Comparison of ENCODE assay signal across 8 cellular contexts in the genomic region with DNA sequence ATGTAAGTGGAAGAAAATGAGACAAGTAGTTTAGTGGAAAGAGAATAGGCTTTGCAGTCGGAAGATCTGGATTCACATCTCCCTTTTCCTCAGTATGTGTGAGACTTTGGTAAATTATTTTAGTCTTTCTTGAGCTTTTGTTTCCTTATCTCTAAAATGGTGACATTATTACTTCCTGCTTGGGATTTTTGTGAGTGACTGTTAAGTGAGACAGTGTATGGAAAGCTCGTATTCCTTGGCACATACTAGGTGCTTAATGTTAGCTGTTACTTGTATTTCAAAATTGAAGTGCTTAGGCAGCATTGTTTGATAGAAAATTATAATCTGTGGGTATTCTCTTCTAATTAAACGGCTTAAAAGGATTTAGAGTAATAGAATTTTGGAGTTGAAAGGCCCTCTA. TPM values are rescaled to one million over a fixed set of nuclear protein-coding genes. Genes with fewer than 3 reads are reported as not detected.
A peak's percentile ranks its signal among the peaks of the same experiment; 100 is the strongest.
DNase-seq lines count a peak whose midpoint lies in the region; ATAC-seq, FAIRE-seq and TF ChIP-seq lines count a peak whose summit lies in the region.

No MANE protein-coding gene starts in this region.

- WGBS in H1 (ENCODE audit: extremely low coverage in 1 of 2, insufficient coverage in 1 of 2, insufficient read length in 1 of 2, insufficient replicate concordance in 2 of 2, low coverage in 1 of 2, low lambda C conversion rate in 2 of 2, missing lambda C conversion rate in 1 of 2), 2 experiments = 83% methylated on average over 3 of the region's 3 CpGs; no CpG with 5 or more reads in 1 of the 2 experiments

- H3K27ac Mint-ChIP-seq in osteocyte (ENCODE audit: unreplicated experiment) = peak overlapping the region; percentile 1

- no peaks in the 10 kb centered on the region for H3K79me1 ChIP-seq in H1 (ENCODE audit: low read depth, low read length)

- no peak for TF ChIP-seq EP300 in H1 (IDR thresholded peaks at IDR 0.05; ENCODE audit: borderline replicate concordance in 1 of 2, low read depth in 2 of 2, low read length in 2 of 2)

- H3K4me3 ChIP-seq in DND-41 (ENCODE audit: low read depth in 1 of 2, low read length in 2 of 2) (peak overlapping the region; percentile 87; a peak in 3 of 4 replicates), OCI-LY1 (ENCODE audit: low read depth, low read length, poor library complexity, severe bottlenecking) (peak overlapping the region; percentile 87), H1 (ENCODE audit: extremely low read depth in 1 of 4, insufficient read depth in 2 of 4, low read depth in 3 of 4, low read length in 4 of 4) (peak overlapping the region in 2 of 4 experiments; percentile 69 to 88; a peak in 3 of 8 replicates)

- H3K4me2 ChIP-seq in DND-41 (ENCODE audit: insufficient read depth, low read length) (peak overlapping the region; percentile 72), OCI-LY1 (ENCODE audit: low read length) (peak overlapping the region; percentile 75), H1 (ENCODE audit: insufficient read depth in 1 of 2, low read depth in 2 of 2, low read length in 2 of 2) (peak overlapping the region; percentile 18 to 65; a peak in 3 of 4 replicates)

- CTCF ChIA-PET in H1 (lab: Charles Lee; ENCODE audit: partially characterized antibody) = interaction anchor here (1.0 to 4.6 kb wide), 3 partner anchors 34 to 110 kb away, joined by 4 to 19 read pairs (median 4); no protein-coding TSS in a partner anchor

- DNase-seq in DND-41 (no peak), H1 (ENCODE audit: low read depth in 1 of 2, low spot score in 2 of 2) (no peak), osteocyte (ENCODE audit: extremely low spot score, unreplicated experiment) (no peak), COR-L47 (lab: John Stamatoyannopoulos, UW) (no peak), NCI-H2196 treated with DMSO at 0.1 percent for 48 hours (lab: John Stamatoyannopoulos, UW; ENCODE audit: unreplicated experiment) (no peak)

- H4K5ac ChIP-seq in H1 (ENCODE audit: insufficient read length, low read depth, low read length) = no peak overlapping the region

- H3K36me3 ChIP-seq in DND-41 (ENCODE audit: insufficient read depth, low read length) (peaks cover 28% of the 10 kb centered on the region), OCI-LY1 (ENCODE audit: insufficient read depth, low read length) (peaks cover 39% of the 10 kb centered on the region), H1 (ENCODE audit: control insufficient read depth in 2 of 4, insufficient read depth in 4 of 4, low read length in 3 of 4) (peaks cover 0 to 3% (median 0%) of the 10 kb centered on the region in 4 experiments; a peak in 1 of 8 replicates)

- TF ChIP-seq POLR2A in H1 (IDR thresholded peaks at IDR 0.05; ENCODE audit: control extremely low read depth in 1 of 2, low read depth in 2 of 2, low read length in 2 of 2) = no peak

- no peak overlapping the region for H2AK5ac ChIP-seq in H1 (ENCODE audit: low read depth, low read length)

- POLR2A ChIA-PET in H1 (lab: Charles Lee; ENCODE audit: partially characterized antibody) = interaction anchor here (1.2 to 2.7 kb wide), 3 partner anchors 13 to 106 kb away, joined by 3 to 16 read pairs (median 4); partner anchors contain the start of gene PAIP2B

- TF ChIP-seq CTCF in DND-41 (IDR thresholded peaks at IDR 0.05; ENCODE audit: borderline replicate concordance, extremely low read depth, low read length, poor library complexity, severe bottlenecking) (no peak), OCI-LY1 (IDR thresholded peaks at IDR 0.05; ENCODE audit: low read length) (no peak), H1 (IDR thresholded peaks at IDR 0.05; ENCODE audit: control extremely low read depth in 1 of 3, insufficient read depth in 1 of 3, low read depth in 1 of 3, low read length in 3 of 3) (no peak), osteocyte (IDR thresholded peaks at IDR 0.05) (no peak)

- H3K9me2 ChIP-seq in OCI-LY1 (ENCODE audit: low read depth, low read length) = no peaks in the 10 kb centered on the region

- no peak overlapping the region for H4K8ac ChIP-seq in H1 (ENCODE audit: extremely low read depth, insufficient read depth, low read length)

- ATAC-seq in DND-41 (ENCODE audit: insufficient read depth, low read depth) = no peak
- no peak for ATAC-seq in HG03108 (IDR thresholded peaks at IDR 0.05; ENCODE audit: unreplicated experiment)
- no peak for ATAC-seq in HG03095 (IDR thresholded peaks at IDR 0.05; ENCODE audit: unreplicated experiment)

- H3K27me3 Mint-ChIP-seq in osteocyte (ENCODE audit: unreplicated experiment) = no peaks in the 10 kb centered on the region

- H3F3A ChIP-seq in OCI-LY1 (ENCODE audit: insufficient read depth, low read length) = no peaks in the 10 kb centered on the region

- no peak overlapping the region for H3K4ac ChIP-seq in H1 (replicated peaks; ENCODE audit: insufficient read length, low read depth, low read length)

- no peak overlapping the region for H3K18ac ChIP-seq in H1 (ENCODE audit: extremely low read depth, low read length)

- H3K4me1 ChIP-seq in DND-41 (ENCODE audit: insufficient read depth, low read length) (peaks cover 40% of the 10 kb centered on the region), OCI-LY1 (ENCODE audit: insufficient read depth, low read length, severe bottlenecking) (peaks cover 19% of the 10 kb centered on the region), H1 (replicated peaks in 1 of 4; ENCODE audit: control insufficient read depth in 3 of 4, insufficient read depth in 4 of 4, low read length in 3 of 4) (peaks cover 0 to 4% (median 0%) of the 10 kb centered on the region in 4 experiments; a peak in 1 of 7 replicates)

- peaks cover 22% of the 10 kb centered on the region for H3K36me3 Mint-ChIP-seq in osteocyte (ENCODE audit: unreplicated experiment)

- H4K20me1 ChIP-seq in DND-41 (ENCODE audit: insufficient read depth, low read length) = peaks cover 39% of the 10 kb centered on the region; the same call in 1 of the 2 replicates
- H4K20me1 ChIP-seq in OCI-LY1 (ENCODE audit: insufficient read depth, low read length) = no peaks in the 10 kb centered on the region
- H4K20me1 ChIP-seq in H1 (replicated peaks in 1 of 2; ENCODE audit: control insufficient read depth in 1 of 2, insufficient read depth in 2 of 2, low read length in 2 of 2) = peaks cover 8 to 15% of the 10 kb centered on the region in 2 experiments

- no peak overlapping the region for H3K23ac ChIP-seq in H1 (ENCODE audit: insufficient read length)

- H3K79me2 ChIP-seq in DND-41 (ENCODE audit: insufficient read depth, low read length) = peaks cover 71% of the 10 kb centered on the region
- peaks cover 67% of the 10 kb centered on the region for H3K79me2 ChIP-seq in OCI-LY1 (ENCODE audit: insufficient read depth, low read length)
- H3K79me2 ChIP-seq in H1 (ENCODE audit: control insufficient read depth in 1 of 2, insufficient read depth in 2 of 2, low read length in 2 of 2) = peaks cover 8 to 73% of the 10 kb centered on the region in 2 experiments

- peaks cover 7% of the 10 kb centered on the region; the same call in 1 of the 2 replicates for H3K23me2 ChIP-seq in H1 (ENCODE audit: low read depth, low read length)

- H3K9me3 ChIP-seq in DND-41 (ENCODE audit: insufficient read depth, low read length, severe bottlenecking) = no peaks in the 10 kb centered on the region
- no peaks in the 10 kb centered on the region for H3K9me3 ChIP-seq in OCI-LY1 (ENCODE audit: low read length)
- H3K9me3 ChIP-seq in H1 (ENCODE audit: insufficient read depth in 2 of 2, low read depth in 1 of 2, low read length in 1 of 2) = no peaks in the 10 kb centered on the region

- H3K27ac ChIP-seq in DND-41 (ENCODE audit: low read length) = peak overlapping the region; percentile 20; the same call in 1 of the 2 replicates
- H3K27ac ChIP-seq in OCI-LY1 (ENCODE audit: low read depth, low read length, poor library complexity, severe bottlenecking) = no peak overlapping the region
- H3K27ac ChIP-seq in H1 (ENCODE audit: low read depth, low read length) = no peak overlapping the region

- H4K91ac ChIP-seq in H1 (replicated peaks; ENCODE audit: insufficient read length, low read length) = no peak overlapping the region

- peak overlapping the region; percentile 100 for H3K4me3 Mint-ChIP-seq in osteocyte (ENCODE audit: unreplicated experiment)

- H2BK5ac ChIP-seq in H1 (ENCODE audit: low read depth, low read length) = no peak overlapping the region

- no peaks in the 10 kb centered on the region for H3K9me3 Mint-ChIP-seq in osteocyte (ENCODE audit: unreplicated experiment)

- H3K14ac ChIP-seq in H1 (ENCODE audit: insufficient read length) = no peak overlapping the region

- FAIRE-seq in H1 (lab: Jason Lieb, UNC) = no peak

- no peak overlapping the region for H2BK12ac ChIP-seq in H1 (ENCODE audit: low read depth, low read length)

- no peak overlapping the region for H2AFZ ChIP-seq in DND-41 (ENCODE audit: low read depth, low read length)
- no peak overlapping the region for H2AFZ ChIP-seq in OCI-LY1 (ENCODE audit: low read length)
- H2AFZ ChIP-seq in H1 (ENCODE audit: low read length) = no peak overlapping the region

- TF ChIP-seq RAD21 in H1 (IDR thresholded peaks at IDR 0.05 in 1 of 2, conservative IDR thresholded peaks at IDR 0.05 in 1 of 2; ENCODE audit: low read depth in 2 of 2, low read length in 2 of 2) = no peak

- H3K9ac ChIP-seq in DND-41 (ENCODE audit: low read depth, low read length) (peak overlapping the region; percentile 92), OCI-LY1 (ENCODE audit: low read length) (peak overlapping the region; percentile 85), H1 (replicated peaks in 1 of 4; ENCODE audit: extremely low read depth in 1 of 4, low read depth in 3 of 4, low read length in 3 of 4) (peak overlapping the region in 1 of 4 experiments; percentile 13; a peak in 1 of 7 replicates)

- H3K27me3 ChIP-seq in DND-41 (ENCODE audit: insufficient read depth, low read length, poor library complexity) (peaks cover 4% of the 10 kb centered on the region), OCI-LY1 (ENCODE audit: insufficient read depth, low read length) (no peaks in the 10 kb centered on the region), H1 (replicated peaks in 1 of 4; ENCODE audit: control insufficient read depth in 3 of 4, extremely low read depth in 1 of 4, insufficient read depth in 3 of 4, low read length in 3 of 4) (no peaks in the 10 kb centered on the region)

- H2BK120ac ChIP-seq in H1 (replicated peaks; ENCODE audit: low read depth, low read length) = no peak overlapping the region

- peaks cover 48% of the 10 kb centered on the region for H3K4me1 Mint-ChIP-seq in osteocyte (ENCODE audit: unreplicated experiment)

- H2BK20ac ChIP-seq in H1 (ENCODE audit: low read length) = no peak overlapping the region

- H3K56ac ChIP-seq in H1 (replicated peaks; ENCODE audit: insufficient read length, low read depth, low read length) = no peak overlapping the region

- H2BK15ac ChIP-seq in H1 (ENCODE audit: low read length) = no peak overlapping the region

RNA-seq across cellular contexts. Expression of gene ZNF638, which starts 2.0 kb away (rescaled TPM):
- 143 and 144 TPM in 2 replicates for total RNA-seq in H1 (2021; fragmentation: NEBNext Ultra II Directional; extraction: Animal tissue kit (Norgen Biotek cat#: 25700))
- 29.1 and 45.3 TPM in 2 replicates for polyA plus RNA-seq in H1 (2011; rRNA removed)
- 68.3 TPM for polyA plus RNA-seq in H1 (2011; cell fraction: cytosol; rRNA removed)
- polyA plus RNA-seq in H1 (2011; cell fraction: nucleus; rRNA removed) = 102 TPM
- polyA plus RNA-seq in H1 (2012, experiment 1 of 2) = 81.7 to 147 TPM (median 94.4 TPM) in 4 replicates
- 5.3 TPM for polyA plus RNA-seq in H1 (2012, experiment 2 of 2)
- 139 TPM for polyA plus RNA-seq in H1 (2013, experiment 1 of 2)
- 144 TPM for polyA plus RNA-seq in H1 (2013, experiment 2 of 2)
- 211 and 297 TPM in 2 replicates for polyA minus RNA-seq in H1 (2011; rRNA and poly(A)+ RNA removed)
- 89.5 TPM for polyA minus RNA-seq in H1 (2011; cell fraction: cytosol; rRNA and poly(A)+ RNA removed)
- 346 TPM for polyA minus RNA-seq in H1 (2011; cell fraction: nucleus; rRNA and poly(A)+ RNA removed)
- total RNA-seq in osteocyte = 117 and 123 TPM in 2 replicates
